In genomic region chr15:85474700-85475316, GRCh38 we compare ENCODE assay signal across 12 cellular contexts.
A peak's percentile ranks its signal among the peaks of the same experiment; 100 is the strongest.
DNase-seq lines count a peak whose midpoint lies in the region; ATAC-seq lines count a peak whose summit lies in the region.
"Had no signal": no experiment of that assay in that cellular context is flagged by ENCODE, and none has a peak within 500 bp of the region (broad histone marks: within the 10 kb centered on the region; RNA-seq: fewer than 3 reads in every experiment).

No MANE protein-coding gene starts in this region.

- peak; percentile 58 for DNase-seq in germinal center (ENCODE audit: low spot score)
- no peak for DNase-seq in MV-4-11 (lab: John Stamatoyannopoulos, UW)
- DNase-seq in kidney glomerular epithelial cell (lab: John Stamatoyannopoulos, UW): no peak
- DNase-seq in nucleus accumbens (lab: John Stamatoyannopoulos, UW): no peak
- DNase-seq: activated CD8-positive, alpha-beta memory T cell treated with anti-CD3 and anti-CD28 coated beads for 24 hours; Caco-2; erythroblast; NCI-H2107 had no signal

- peak; percentile 63 for ATAC-seq in GM18511 (IDR thresholded peaks at IDR 0.05; ENCODE audit: unreplicated experiment)
- peak; percentile 49 for ATAC-seq in GM21529 (IDR thresholded peaks at IDR 0.05; ENCODE audit: unreplicated experiment)
- peak; percentile 40 for ATAC-seq in HG03442 (IDR thresholded peaks at IDR 0.05; ENCODE audit: unreplicated experiment)
- ATAC-seq in HG02970 (IDR thresholded peaks at IDR 0.05; ENCODE audit: low FRiP score, unreplicated experiment): no peak
